Comparison of ENCODE assay signal across 7 cellular contexts in the genomic region with DNA sequence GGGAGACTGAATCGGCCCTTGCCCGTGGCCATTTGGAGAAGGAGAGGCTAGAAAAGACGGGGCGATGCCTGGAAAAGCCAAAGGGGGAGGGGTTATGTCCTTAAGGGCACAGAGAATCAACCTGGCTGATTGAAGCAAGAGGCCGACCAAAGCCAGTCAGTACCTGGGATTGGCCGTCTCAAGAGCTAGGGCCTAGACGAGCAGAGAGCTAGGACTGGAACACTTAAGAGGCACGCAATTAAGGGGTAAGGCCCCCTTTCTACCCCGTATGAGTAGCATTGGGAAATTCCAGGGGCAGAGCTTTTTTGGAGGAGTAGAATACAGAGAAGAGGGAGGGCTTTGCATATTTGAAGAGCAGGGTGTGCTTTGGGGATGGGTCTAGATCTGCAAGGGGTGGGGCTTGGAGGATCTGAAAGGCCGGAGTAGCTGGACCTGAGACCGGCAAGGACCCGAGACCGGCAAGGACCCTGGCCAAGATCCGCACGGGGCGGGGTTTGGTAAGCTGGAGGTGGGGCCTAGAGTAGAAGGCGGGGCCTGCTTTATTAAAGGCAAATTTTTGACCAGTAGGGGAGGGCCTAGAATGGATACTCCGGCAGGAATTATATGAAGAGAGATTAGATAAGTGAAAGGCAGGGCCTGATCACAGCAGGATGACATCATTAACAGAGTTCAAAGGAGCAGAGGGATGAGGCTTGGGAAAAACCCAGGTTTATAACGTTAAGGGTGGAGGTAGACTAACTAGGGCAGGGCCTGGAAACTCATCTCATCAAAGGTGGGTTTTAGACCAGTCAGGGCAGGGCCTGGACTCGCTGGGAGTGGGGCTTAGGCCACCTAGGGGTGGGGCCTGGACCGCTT. TPM values are rescaled to one million over a fixed set of nuclear protein-coding genes. Genes with fewer than 3 reads are reported as not detected.
DNase-seq lines count a peak whose midpoint lies in the region; ATAC-seq and TF ChIP-seq lines count a peak whose summit lies in the region.

No MANE protein-coding gene starts in this region.

- DNase-seq in H4 (ENCODE audit: low spot score) (peak; percentile 89), RWPE2 (ENCODE audit: low spot score) (peak; percentile 91), fibroblast of lung (ENCODE audit: low read depth in 2 of 2) (peak; percentile 4 to 70), pulmonary artery endothelial cell (ENCODE audit: low read depth, low spot score) (peak; percentile 75), C1 segment of cervical spinal cord (lab: John Stamatoyannopoulos, UW) (no peak), ACHN (no peak), NCI-H187 (lab: John Stamatoyannopoulos, UW) (no peak)

- H3K27me3 ChIP-seq in RWPE2 (ENCODE audit: insufficient read depth, poor library complexity, severe bottlenecking), result no peaks in the 10 kb centered on the region
- peaks cover 12% of the 10 kb centered on the region for H3K27me3 ChIP-seq in fibroblast of lung (ENCODE audit: control insufficient read depth, insufficient read depth, low read length)

- no peak overlapping the region for H3K9ac ChIP-seq in fibroblast of lung (ENCODE audit: insufficient read depth, low read length)

- H3K9me3 ChIP-seq in RWPE2 (ENCODE audit: severe bottlenecking) (no peaks in the 10 kb centered on the region), fibroblast of lung (ENCODE audit: control insufficient read depth, insufficient read depth, low read depth, low read length) (no peaks in the 10 kb centered on the region)

- no peaks in the 10 kb centered on the region for H3K79me2 ChIP-seq in fibroblast of lung (ENCODE audit: control insufficient read depth, insufficient read depth, low read length)

- H4K20me1 ChIP-seq in fibroblast of lung (ENCODE audit: control insufficient read depth, extremely low read depth, insufficient read depth, low read length), result no peaks in the 10 kb centered on the region

- H3K27ac ChIP-seq in RWPE2 (ENCODE audit: poor library complexity, severe bottlenecking), result peak overlapping the region; percentile 90
- H3K27ac ChIP-seq in fibroblast of lung (ENCODE audit: insufficient read depth, low read length), result no peak overlapping the region

- H3K4me1 ChIP-seq in RWPE2 (ENCODE audit: insufficient read depth, poor library complexity, severe bottlenecking) (no peaks in the 10 kb centered on the region), fibroblast of lung (ENCODE audit: control insufficient read depth, extremely low read depth, insufficient read depth, low read length) (no peaks in the 10 kb centered on the region)

- ATAC-seq in RWPE2 (ENCODE audit: low read depth), result peak; percentile 40

- TF ChIP-seq CTCF in RWPE2 (IDR thresholded peaks at IDR 0.05; ENCODE audit: poor library complexity, severe bottlenecking) (no peak), fibroblast of lung (conservative IDR thresholded peaks at IDR 0.05 in 1 of 2, IDR thresholded peaks at IDR 0.05 in 1 of 2; ENCODE audit: low read depth in 1 of 2, low read length in 2 of 2) (no peak)

- no peak overlapping the region for H2AFZ ChIP-seq in fibroblast of lung (ENCODE audit: low read length)

- peak overlapping the region; percentile 82 for H3K4me2 ChIP-seq in fibroblast of lung (ENCODE audit: extremely low read depth, insufficient read depth, low read length)

- peak overlapping the region; percentile 52 for H3K4me3 ChIP-seq in RWPE2 (ENCODE audit: severe bottlenecking)
- peak overlapping the region in 2 of 4 experiments; percentile 33 to 51 for H3K4me3 ChIP-seq in fibroblast of lung (replicated peaks in 1 of 4; ENCODE audit: control extremely low read depth in 1 of 4, insufficient read depth in 1 of 4, low read depth in 3 of 4, low read length in 4 of 4)

- H3K36me3 ChIP-seq in RWPE2 (ENCODE audit: low read depth) (no peaks in the 10 kb centered on the region), fibroblast of lung (ENCODE audit: control insufficient read depth, insufficient read depth, low read length) (no peaks in the 10 kb centered on the region)

- in situ Hi-C loops in ACHN (cut with HindIII; ENCODE audit: low pct_ligation_motif_present, low pct_unique_long_range_greater_than_20kb, low sequenced_read_pairs), result no loop called here

RNA-seq across cellular contexts. Expression of a gene that starts 10.7 kb away (rescaled TPM):
- total RNA-seq in H4 (2014; rRNA removed; shearing (Covaris generic)), result 0.46 and 1.4 TPM in 2 replicates
- total RNA-seq in fibroblast of lung, result under 0.01 TPM in 1 of 2 replicates, not detected in the other
- 0.06 TPM in 1 of 2 replicates, not detected in the other for polyA plus RNA-seq in fibroblast of lung
- 0.08 and 0.13 TPM in 2 replicates for polyA plus RNA-seq in fibroblast of lung (2012)
- polyA minus RNA-seq in fibroblast of lung (ENCODE audit: low replicate concordance), result 0.31 TPM in 1 of 2 replicates, not detected in the other
- total RNA-seq in pulmonary artery endothelial cell, result 1.8 and 3.1 TPM in 2 replicates

RNA-seq across cellular contexts. Expression of a gene that starts 18.0 kb away (rescaled TPM):
- total RNA-seq in H4 (2014; rRNA removed; shearing (Covaris generic)), result 0.04 and 0.14 TPM in 2 replicates
- total RNA-seq in fibroblast of lung (under 0.01 TPM in 1 of 2 replicates, not detected in the other), pulmonary artery endothelial cell (0.42 and 1.4 TPM in 2 replicates)
- polyA plus RNA-seq in fibroblast of lung, result 0.01 TPM in 2 replicates
- polyA plus RNA-seq in fibroblast of lung (2012), result 0.09 and 0.16 TPM in 2 replicates
- polyA minus RNA-seq in fibroblast of lung (ENCODE audit: low replicate concordance), result not detected in 2 replicates

Comparison
In these comparisons a context has a peak if more than half of its experiments do, and no peak if none do; other contexts are left out.
1. DNase-seq: peak in H4 (single experiment), RWPE2 (single experiment), fibroblast of lung (2 of 2) and pulmonary artery endothelial cell (single experiment); none in C1 segment of cervical spinal cord (0 of 14), ACHN (single experiment) and NCI-H187 (0 of 2).